ENCODE assay signal across 12 cellular contexts in genomic region chr4:16125571-16126445, GRCh38.
DNase-seq lines count a peak whose midpoint lies in the region.
"Had no signal": no experiment of that assay in that cellular context is flagged by ENCODE, and none has a peak within 500 bp of the region (broad histone marks: within the 10 kb centered on the region; RNA-seq: fewer than 3 reads in every experiment).

No MANE protein-coding gene starts in this region.

- peak; percentile 71 for DNase-seq in NK-92 treated with Interleukin-12 subunit alpha and Interleukin-12 subunit beta, amount 100 ng/mL, for 24 hours (lab: John Stamatoyannopoulos, UW)
- DNase-seq in NK-92 (lab: John Stamatoyannopoulos, UW; ENCODE audit: unreplicated experiment) (no peak), DMS53 (lab: John Stamatoyannopoulos, UW) (peak; percentile 96), UCSD-AML1 (lab: John Stamatoyannopoulos, UW; ENCODE audit: unreplicated experiment) (peak; percentile 24), islet precursor cell (peak; percentile 74), NCI-H748 (lab: John Stamatoyannopoulos, UW; ENCODE audit: unreplicated experiment) (no peak), SIG-M5 treated with dmso at 0.1 percent for 504 hours (lab: John Stamatoyannopoulos, UW; ENCODE audit: unreplicated experiment) (no peak), Ammon's horn (ENCODE audit: low spot score) (no peak)
- DNase-seq: HCEC 1CT, NCI-H1930, NCI-H774, occipital lobe had no signal

Comparison
In these comparisons a context has a peak if more than half of its experiments do, and no peak if none do; other contexts are left out.
1. DNase-seq: peak in NK-92 treated with Interleukin-12 subunit alpha and Interleukin-12 subunit beta, amount 100 ng/mL, for 24 hours (single experiment), DMS53 (single experiment), UCSD-AML1 (single experiment) and islet precursor cell (single experiment); none in NK-92 (single experiment), NCI-H748 (single experiment), SIG-M5 treated with dmso at 0.1 percent for 504 hours (single experiment) and Ammon's horn (single experiment).